8 cellular contexts compared by ENCODE assay signal in genomic region chr10:75235375-75236177, GRCh38. TPM values are rescaled to one million over a fixed set of nuclear protein-coding genes. Genes with fewer than 3 reads are reported as not detected.
DNase-seq lines count a peak whose midpoint lies in the region; FAIRE-seq and TF ChIP-seq lines count a peak whose summit lies in the region.

Gene COMTD1 (minus strand): TSS chr10:75235957. CDS start chr10:75235928, 29 bp downstream.

- TF ChIP-seq POLR2A in H54 (IDR thresholded peaks at IDR 0.05; ENCODE audit: low read depth, low read length) (peak; percentile 23; the same call in 1 of the 2 replicates), stomach (IDR thresholded peaks at IDR 0.05) (no peak)

- intact Hi-C loops in stomach (cut with DNase I; ENCODE audit: low total_unique reads) = loop anchor here (10.0 kb wide), 1 partner anchor 131 kb away; a partner anchor contains a TSS

- H3K36me3 ChIP-seq in stomach = peaks cover 17 to 31% (median 23%) of the 10 kb centered on the region in 4 donors

- no peak for TF ChIP-seq EP300 in stomach (IDR thresholded peaks at IDR 0.05)

- peak within 1 kb of the TSS; percentile 71 for H3K4me3 Mint-ChIP-seq in neural crest cell

- H3K4me1 ChIP-seq in stomach = peaks cover 18 to 30% (median 26%) of the 10 kb centered on the region in 4 donors

- H3K27me3 Mint-ChIP-seq in neural crest cell (ENCODE audit: low read depth) = no peaks in the 10 kb centered on the region

- 0 to 1% (median 0%) methylated on average over 14 to 76 of the region's 76 CpGs for WGBS in stomach, 5 donors

- DNase-seq in G401 (ENCODE audit: low spot score) (peak; percentile 92), H54 (ENCODE audit: insufficient read length, low spot score) (peak; percentile 97), LoVo (ENCODE audit: low spot score) (peak; percentile 95), SHP77 (lab: John Stamatoyannopoulos, UW) (peak; percentile 49 to 57), activated gamma-delta T cell (lab: John Stamatoyannopoulos, UW) (peak; percentile 88), fibroblast of villous mesenchyme (ENCODE audit: low read depth) (peak; percentile 82), neural crest cell (ENCODE audit: low read depth, low spot score) (peak; percentile 93), stomach (peak; percentile 98)

- TF ChIP-seq CTCF in fibroblast of villous mesenchyme (IDR thresholded peaks at IDR 0.05; ENCODE audit: insufficient read depth, low read depth, low read length) (peak; percentile 100), neural crest cell (conservative IDR thresholded peaks at IDR 0.05) (peak; percentile 100), stomach (IDR thresholded peaks at IDR 0.05) (peak in 6 of 7 experiments; percentile 96 to 100 (median 100))

- peaks cover 13% of the 10 kb centered on the region for H3K36me3 Mint-ChIP-seq in neural crest cell (ENCODE audit: low read depth)

- H3K4me3 ChIP-seq in fibroblast of villous mesenchyme (ENCODE audit: low read depth, low read length) (peak within 1 kb of the TSS; percentile 70), stomach (peak within 1 kb of the TSS; percentile 76 to 83 (median 78))

- no peak within 1 kb of the TSS for H3K27ac Mint-ChIP-seq in neural crest cell (ENCODE audit: unreplicated experiment)

- H3K4me1 Mint-ChIP-seq in neural crest cell = peaks cover 12% of the 10 kb centered on the region

- no peaks in the 10 kb centered on the region for H3K9me3 ChIP-seq in stomach

- in situ Hi-C loops in G401 (cut with HindIII; ENCODE audit: low sequenced_read_pairs) = no loop called here

- no peaks in the 10 kb centered on the region for H3K9me3 Mint-ChIP-seq in neural crest cell

- H3K27me3 ChIP-seq in stomach = no peaks in the 10 kb centered on the region

- no peak for FAIRE-seq in H54 (lab: Jason Lieb, UNC)

- H3K27ac ChIP-seq in stomach = peak within 1 kb of the TSS; percentile 86 to 97 (median 90)

RNA-seq across cellular contexts. Expression of gene COMTD1, which starts in this region (rescaled TPM):
- total RNA-seq in G401 (2014; rRNA removed; shearing (Covaris generic)) = 33.8 and 49.2 TPM in 2 replicates
- total RNA-seq in fibroblast of villous mesenchyme = 3.9 and 10.3 TPM in 2 replicates
- 4.7 and 6.3 TPM in 2 replicates for total RNA-seq in neural crest cell
- 100 to 1,000 TPM in 2 of 5 donors, 10 to 100 TPM in 3; 15.4 to 446 (median 71.4) TPM for total RNA-seq in stomach
- polyA plus RNA-seq in stomach = 100 to 1,000 TPM; 119 to 173 (median 137) TPM

Comparison
In these comparisons a context has a peak if more than half of its experiments do, and no peak if none do; other contexts are left out.
1. Peak in every context shown above with its lines: DNase-seq, H3K4me3 ChIP-seq and H3K27ac ChIP-seq.